23 cellular contexts compared by ENCODE assay signal in the genomic region with DNA sequence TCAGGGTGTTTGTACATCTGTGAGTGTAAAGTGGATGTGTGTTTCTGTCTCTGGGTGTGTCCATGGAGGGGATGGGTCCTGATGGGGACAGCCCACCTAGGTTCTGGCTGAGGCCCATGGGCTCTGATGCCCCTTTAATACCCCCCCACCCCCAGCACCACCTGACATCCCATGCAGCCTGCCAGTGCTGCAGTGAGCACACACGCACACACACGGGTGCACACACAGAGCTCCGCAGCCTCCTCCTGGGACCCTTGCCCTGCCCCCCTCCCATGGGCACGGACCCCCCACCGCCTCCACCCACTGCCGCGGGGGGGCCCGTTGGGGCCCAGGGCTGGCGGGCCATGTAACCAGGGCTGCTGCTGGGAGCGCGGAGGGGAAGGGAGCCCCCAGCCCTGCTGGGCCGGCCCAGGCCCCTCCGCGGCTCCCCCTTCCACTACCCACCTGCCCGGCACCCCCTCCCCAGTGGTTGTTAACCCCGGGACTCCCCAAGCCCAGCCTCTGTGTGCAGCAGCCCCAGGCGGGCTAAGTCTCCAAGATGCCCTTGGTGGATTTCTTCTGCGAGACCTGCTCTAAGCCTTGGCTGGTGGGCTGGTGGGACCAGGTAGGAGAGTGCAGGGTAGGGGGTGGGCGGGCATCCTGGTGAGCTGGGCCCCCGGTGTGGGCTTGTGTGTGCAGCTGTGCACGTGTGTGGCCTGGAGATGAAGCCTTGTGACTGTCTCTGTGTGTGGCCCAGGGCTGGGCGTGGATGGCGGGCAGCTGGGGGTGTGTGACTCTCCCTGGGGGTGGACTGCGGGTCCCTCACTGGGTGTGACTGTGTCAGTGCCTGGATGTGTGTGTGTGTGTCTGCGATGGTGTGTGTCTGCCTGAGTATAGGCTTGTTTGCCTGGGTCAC. TPM values are rescaled to one million over a fixed set of nuclear protein-coding genes. Genes with fewer than 3 reads are reported as not detected.
DNase-seq lines count a peak whose midpoint lies in the region; ATAC-seq, FAIRE-seq and TF ChIP-seq lines count a peak whose summit lies in the region.
"Had no signal": no experiment of that assay in that cellular context is flagged by ENCODE, and none has a peak within 500 bp of the region (broad histone marks: within the 10 kb centered on the region; RNA-seq: fewer than 3 reads in every experiment).

No MANE protein-coding gene starts in this region.

- no peaks in the 10 kb centered on the region for H4K20me1 ChIP-seq in neural progenitor cell (ENCODE audit: low read depth)

- H3K9me3 ChIP-seq in right cardiac atrium (ENCODE audit: control insufficient read depth, low read length) (no peaks in the 10 kb centered on the region), neural progenitor cell (ENCODE audit: low read depth) (no peaks in the 10 kb centered on the region)
- H3K9me3 ChIP-seq: adrenal gland, breast epithelium had no signal

- H3K4me3 ChIP-seq in right cardiac atrium (ENCODE audit: low read length) = no peak overlapping the region
- peak overlapping the region; percentile 21 to 75 (median 63) for H3K4me3 ChIP-seq in dorsolateral prefrontal cortex
- no peak overlapping the region for H3K4me3 ChIP-seq in neural progenitor cell
- H3K4me3 ChIP-seq in brain microvascular endothelial cell (ENCODE audit: low read depth, low read length) = no peak overlapping the region
- H3K4me3 ChIP-seq: adrenal gland, breast epithelium had no signal

- TF ChIP-seq CTCF in dorsolateral prefrontal cortex (IDR thresholded peaks at IDR 0.05 in 54 of 56, conservative IDR thresholded peaks at IDR 0.05 in 2 of 56; ENCODE audit: low read depth in 1 of 56, partially characterized antibody in 56 of 56) (no peak), neural progenitor cell (IDR thresholded peaks at IDR 0.05) (no peak), brain microvascular endothelial cell (IDR thresholded peaks at IDR 0.05; ENCODE audit: low read depth, low read length, missing control alignments) (no peak)

- no peaks in the 10 kb centered on the region for H3K9me3 Mint-ChIP-seq in neural progenitor cell
- H3K9me3 Mint-ChIP-seq: T-helper 1 cell treated with Interleukin-12 subunit alpha and Interleukin-12 subunit beta and Interleukin-4 antibody, amounts not matched to agents 30 μg/mL and 1 μg/mL, for 36 hours had no signal

- peak overlapping the region; percentile 61 for H3K4me3 Mint-ChIP-seq in neural progenitor cell
- H3K4me3 Mint-ChIP-seq: T-helper 1 cell treated with Interleukin-12 subunit alpha and Interleukin-12 subunit beta and Interleukin-4 antibody, amounts not matched to agents 30 μg/mL and 1 μg/mL, for 36 hours had no signal

- H3K36me3 ChIP-seq in neural progenitor cell = no peaks in the 10 kb centered on the region
- H3K36me3 ChIP-seq in brain microvascular endothelial cell (replicated peaks) = peaks cover 4% of the 10 kb centered on the region
- H3K36me3 ChIP-seq: breast epithelium had no signal

- in situ Hi-C loops in brain microvascular endothelial cell (cut with HindIII; ENCODE audit: low pct_ligation_motif_present, low sequenced_read_pairs) = no loop called here

- H3K27ac ChIP-seq in right cardiac atrium (ENCODE audit: low read length) (no peak overlapping the region), dorsolateral prefrontal cortex (peak overlapping the region in 36 of 59 donors; percentile 18 to 78 (median 64)), neural progenitor cell (no peak overlapping the region), brain microvascular endothelial cell (no peak overlapping the region)
- H3K27ac ChIP-seq: adrenal gland, breast epithelium, C4-2B, VCaP had no signal

- no peak overlapping the region for H3K9ac ChIP-seq in neural progenitor cell

- H3K4me2 ChIP-seq in neural progenitor cell = peak overlapping the region; percentile 66

- peaks cover 5% of the 10 kb centered on the region for H3K27me3 Mint-ChIP-seq in neural progenitor cell (ENCODE audit: insufficient read depth, low read depth)

- H3K4me1 ChIP-seq in right cardiac atrium (ENCODE audit: control insufficient read depth, insufficient read depth, low read length) = no peaks in the 10 kb centered on the region
- H3K4me1 ChIP-seq in neural progenitor cell = peaks cover 19% of the 10 kb centered on the region
- H3K4me1 ChIP-seq: adrenal gland, breast epithelium had no signal

- intact Hi-C loops in Right ventricle myocardium inferior (cut with DNase I) = no loop called here
- intact Hi-C loops in right cardiac atrium (cut with DNase I) = no loop called here
- intact Hi-C loops in dorsolateral prefrontal cortex (cut with DNase I) = no loop called here

- 59% methylated on average over 25 of the region's 25 CpGs for WGBS in right cardiac atrium

- H3F3A ChIP-seq in neural progenitor cell (ENCODE audit: low read depth) = no peaks in the 10 kb centered on the region

- FAIRE-seq in urothelium cell line (lab: Jason Lieb, UNC) = peak; percentile 20
- FAIRE-seq: G401.6 had no signal

- H3K4me1 Mint-ChIP-seq in neural progenitor cell = peaks cover 32% of the 10 kb centered on the region

- ATAC-seq in Right ventricle myocardium inferior (no peak), right cardiac atrium (no peak), HG03280 (IDR thresholded peaks at IDR 0.05; ENCODE audit: unreplicated experiment) (no peak)
- ATAC-seq: PC-3 had no signal

- no peak overlapping the region for H2AFZ ChIP-seq in neural progenitor cell (replicated peaks)

- DNase-seq in Right ventricle myocardium inferior (ENCODE audit: missing footprints) (peak; percentile 67), right cardiac atrium (no peak), dorsolateral prefrontal cortex (peak in 5 of 10 donors; percentile 27 to 49 (median 42)), neural progenitor cell (ENCODE audit: low spot score) (no peak), urothelium cell line (ENCODE audit: low spot score) (no peak), brain microvascular endothelial cell (no peak), NOMO-1 treated with dmso at 0.1 percent for 144 hours (lab: John Stamatoyannopoulos, UW; ENCODE audit: unreplicated experiment) (no peak)
- DNase-seq: activated CD4-positive, alpha-beta T cell treated with anti-CD3 and anti-CD28 coated beads, Interleukin-2, amount 50 U/mL, for 48 hours; activated gamma-delta T cell treated with Interleukin-2 at 50 U/mL for 16 hours; adrenal gland; cortex of kidney; mammary epithelial cell; NCI-H1092; NCI-H1930; NCI-H446 treated with DMSO at 0.1 percent for 48 hours; PC-3; SIG-M5 had no signal

- no peaks in the 10 kb centered on the region for H3K79me2 ChIP-seq in neural progenitor cell (ENCODE audit: low read depth)

- H3K27me3 ChIP-seq in right cardiac atrium (ENCODE audit: control insufficient read depth, insufficient read depth) (no peaks in the 10 kb centered on the region), dorsolateral prefrontal cortex (peaks cover 0 to 17% (median 0%) of the 10 kb centered on the region in 45 donors), neural progenitor cell (no peaks in the 10 kb centered on the region), brain microvascular endothelial cell (replicated peaks) (no peaks in the 10 kb centered on the region)
- H3K27me3 ChIP-seq: adrenal gland, breast epithelium had no signal

- peaks cover 2% of the 10 kb centered on the region for H3K36me3 Mint-ChIP-seq in neural progenitor cell

- H3K27ac Mint-ChIP-seq in neural progenitor cell = peak overlapping the region; percentile 38
- H3K27ac Mint-ChIP-seq: T-helper 1 cell treated with Interleukin-12 subunit alpha and Interleukin-12 subunit beta and Interleukin-4 antibody, amounts not matched to agents 30 μg/mL and 1 μg/mL, for 36 hours had no signal

RNA-seq across cellular contexts. Expression of a gene that starts 32.6 kb away (rescaled TPM):
- total RNA-seq in Right ventricle myocardium inferior (37.0 TPM), right cardiac atrium (10 to 100 TPM in 3 of 4 donors, 1 to 10 TPM in 1; 8.4 to 14.2 (median 11.0) TPM), dorsolateral prefrontal cortex (10 to 100 TPM; 23.3 to 88.7 (median 59.0) TPM), neural progenitor cell (ENCODE audit: low replicate concordance) (0.37 and 1.5 TPM in 2 replicates)
- polyA plus RNA-seq in right cardiac atrium = 5.5 TPM

RNA-seq across cellular contexts. Expression of a gene that starts 49.6 kb away (rescaled TPM):
- total RNA-seq in Right ventricle myocardium inferior (155 TPM), right cardiac atrium (100 to 1,000 TPM; 131 to 133 (median 132) TPM), dorsolateral prefrontal cortex (100 to 1,000 TPM in 117 of 120 experiments, 10 to 100 TPM in 3; 92.2 to 206 (median 145) TPM), neural progenitor cell (ENCODE audit: low replicate concordance) (142 and 211 TPM in 2 replicates)
- polyA plus RNA-seq in right cardiac atrium = 228 TPM

RNA-seq across cellular contexts. Expression of a gene that starts 50.2 kb away (rescaled TPM):
- 82.8 TPM for total RNA-seq in Right ventricle myocardium inferior
- total RNA-seq in right cardiac atrium = 10 to 100 TPM; 48.0 to 74.6 (median 62.8) TPM
- polyA plus RNA-seq in right cardiac atrium = 51.9 TPM
- 100 to 1,000 TPM in 1 of 120 experiments, 10 to 100 TPM in 119; 43.6 to 103 (median 63.7) TPM for total RNA-seq in dorsolateral prefrontal cortex
- total RNA-seq in neural progenitor cell (ENCODE audit: low replicate concordance) = 25.2 and 41.7 TPM in 2 replicates

Comparison
In these comparisons a context has a peak if more than half of its experiments do, and no peak if none do; other contexts are left out.
1. H3K27ac ChIP-seq: peak in dorsolateral prefrontal cortex (36 of 59); none in right cardiac atrium (single experiment), neural progenitor cell (single experiment) and brain microvascular endothelial cell (single experiment).
2. H3K4me3 ChIP-seq: peak in dorsolateral prefrontal cortex (59 of 59); none in right cardiac atrium (single experiment), neural progenitor cell (single experiment) and brain microvascular endothelial cell (single experiment).